19 cellular contexts compared by ENCODE assay signal in the genomic region with DNA sequence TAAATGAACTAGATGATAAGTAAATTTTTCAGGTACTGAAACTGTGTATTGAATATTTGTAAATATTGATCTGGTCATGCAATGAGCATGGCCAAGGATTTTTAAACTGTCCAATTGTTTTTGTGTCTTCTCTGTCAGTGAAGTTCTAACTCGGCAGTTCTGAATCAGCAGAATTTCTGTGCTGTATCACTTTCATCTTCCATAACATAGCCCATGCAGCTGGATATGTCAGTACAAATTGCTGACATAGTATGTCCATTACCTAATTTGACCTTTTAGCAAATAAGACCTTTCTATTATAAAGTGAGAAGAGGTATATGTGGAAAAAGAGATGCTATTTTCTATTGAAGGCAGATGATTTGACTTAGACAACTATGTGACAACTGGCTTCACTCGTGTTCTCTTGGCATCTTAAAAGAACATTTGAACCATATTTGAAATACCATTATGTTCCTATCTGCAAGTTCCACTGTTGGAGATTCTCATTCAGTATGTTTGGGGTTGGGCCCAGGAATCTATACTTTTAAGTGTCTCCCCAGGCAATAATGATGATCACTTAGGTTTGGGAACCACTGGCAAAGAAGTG.
"Had no signal": no experiment of that assay in that cellular context is flagged by ENCODE, and none has a peak within 500 bp of the region (broad histone marks: within the 10 kb centered on the region; RNA-seq: fewer than 3 reads in every experiment).

No MANE protein-coding gene starts in this region.

- H3K27me3 ChIP-seq: colonic mucosa, ovary, right lobe of liver, stomach had no signal

- H3K9me3 ChIP-seq: colonic mucosa, ovary, right lobe of liver, stomach had no signal

- H3K36me3 ChIP-seq: colonic mucosa, ovary, right lobe of liver, stomach had no signal

- DNase-seq: activated CD4-positive, alpha-beta T cell treated with anti-CD3 and anti-CD28 coated beads, Interleukin-2, amount 10 ng/mL, durations not matched to agents 24 days and 14 days; activated CD8-positive, alpha-beta memory T cell treated with anti-CD3 and anti-CD28 coated beads, Interleukin-2, amount 50 U/mL, for 4 hours; activated CD8-positive, alpha-beta T cell treated with anti-CD3 and anti-CD28 coated beads, Interleukin-2, amount 10 ng/mL, durations not matched to agents 7 days and 5 days; activated naive CD4-positive, alpha-beta T cell treated with anti-CD3 and anti-CD28 coated beads for 36 hours; activated T-cell treated with anti-CD3 and anti-CD28 coated beads, Interleukin-2, amount 50 U/mL, for 4 hours; caudate nucleus; colonic mucosa; foreskin melanocyte; left cardiac atrium; mesendoderm; naive thymus-derived CD8-positive, alpha-beta T cell; ovary; right lobe of liver; stimulated activated CD4-positive, alpha-beta T cell treated with anti-CD3 and anti-CD28 coated beads, Interleukin-4, amount 100 ng/mL, for 24 hours; stomach had no signal

- H3K4me1 ChIP-seq: colonic mucosa, right lobe of liver had no signal

- H3K4me3 ChIP-seq: colonic mucosa, ovary, right lobe of liver, stomach had no signal

- H3K9me3 Mint-ChIP-seq: activated CD4-positive, alpha-beta T cell treated with anti-CD3 and anti-CD28 coated beads, Interleukin-2, amount 10 ng/mL, durations not matched to agents 24 days and 14 days; activated naive CD4-positive, alpha-beta T cell treated with anti-CD3 and anti-CD28 coated beads for 36 hours; activated T-cell treated with anti-CD3 and anti-CD28 coated beads, Interleukin-2, amount 50 U/mL, for 4 hours; brain; stimulated activated effector memory CD8-positive, alpha-beta T cell treated with anti-CD3 and anti-CD28 coated beads, Interleukin-12 subunit alpha, Interleukin-12 subunit beta, amount 100 ng/mL, for 72 hours; T-helper 1 cell treated with Interleukin-12 subunit alpha and Interleukin-12 subunit beta and Interleukin-4 antibody, amounts not matched to agents 30 μg/mL and 1 μg/mL, for 36 hours had no signal

- H3K4me1 Mint-ChIP-seq: activated CD4-positive, alpha-beta T cell treated with anti-CD3 and anti-CD28 coated beads, Interleukin-2, amount 10 ng/mL, durations not matched to agents 24 days and 14 days; stimulated activated effector memory CD8-positive, alpha-beta T cell treated with anti-CD3 and anti-CD28 coated beads, Interleukin-12 subunit alpha, Interleukin-12 subunit beta, amount 100 ng/mL, for 72 hours had no signal

- H3K27ac ChIP-seq: colonic mucosa, ovary, right lobe of liver, stomach had no signal

- H3K4me3 Mint-ChIP-seq: activated CD4-positive, alpha-beta T cell treated with anti-CD3 and anti-CD28 coated beads, Interleukin-2, amount 10 ng/mL, durations not matched to agents 24 days and 14 days; activated CD8-positive, alpha-beta T cell treated with anti-CD3 and anti-CD28 coated beads, Interleukin-2, amount 10 ng/mL, durations not matched to agents 7 days and 5 days; activated naive CD4-positive, alpha-beta T cell treated with anti-CD3 and anti-CD28 coated beads for 36 hours; activated T-cell treated with anti-CD3 and anti-CD28 coated beads, Interleukin-2, amount 50 U/mL, for 4 hours; brain; naive thymus-derived CD8-positive, alpha-beta T cell; stimulated activated effector memory CD8-positive, alpha-beta T cell treated with anti-CD3 and anti-CD28 coated beads, Interleukin-12 subunit alpha, Interleukin-12 subunit beta, amount 100 ng/mL, for 72 hours; T-helper 1 cell treated with Interleukin-12 subunit alpha and Interleukin-12 subunit beta and Interleukin-4 antibody, amounts not matched to agents 30 μg/mL and 1 μg/mL, for 36 hours; type B pancreatic cell had no signal

- H3K27me3 Mint-ChIP-seq: activated CD4-positive, alpha-beta T cell treated with anti-CD3 and anti-CD28 coated beads, Interleukin-2, amount 10 ng/mL, durations not matched to agents 24 days and 14 days; brain; naive thymus-derived CD8-positive, alpha-beta T cell; type B pancreatic cell had no signal

- H3K27ac Mint-ChIP-seq: activated CD4-positive, alpha-beta T cell treated with anti-CD3 and anti-CD28 coated beads, Interleukin-2, amount 10 ng/mL, durations not matched to agents 24 days and 14 days; activated CD8-positive, alpha-beta T cell treated with anti-CD3 and anti-CD28 coated beads, Interleukin-2, amount 10 ng/mL, durations not matched to agents 7 days and 5 days; activated naive CD4-positive, alpha-beta T cell treated with anti-CD3 and anti-CD28 coated beads for 36 hours; brain; naive thymus-derived CD8-positive, alpha-beta T cell; stimulated activated effector memory CD8-positive, alpha-beta T cell treated with anti-CD3 and anti-CD28 coated beads, Interleukin-12 subunit alpha, Interleukin-12 subunit beta, amount 100 ng/mL, for 72 hours; T-helper 1 cell treated with Interleukin-12 subunit alpha and Interleukin-12 subunit beta and Interleukin-4 antibody, amounts not matched to agents 30 μg/mL and 1 μg/mL, for 36 hours; type B pancreatic cell had no signal

- ATAC-seq: activated CD8-positive, alpha-beta T cell treated with anti-CD3 and anti-CD28 coated beads, Interleukin-2, amount 10 ng/mL, durations not matched to agents 7 days and 5 days; activated T-cell treated with anti-CD3 and anti-CD28 coated beads, Interleukin-2, amount 50 U/mL, for 4 hours; left cardiac atrium; naive thymus-derived CD8-positive, alpha-beta T cell; stimulated activated effector memory CD8-positive, alpha-beta T cell treated with anti-CD3 and anti-CD28 coated beads, Interleukin-12 subunit alpha, Interleukin-12 subunit beta, amount 100 ng/mL, for 72 hours had no signal

- H3K36me3 Mint-ChIP-seq: brain; stimulated activated effector memory CD8-positive, alpha-beta T cell treated with anti-CD3 and anti-CD28 coated beads, Interleukin-12 subunit alpha, Interleukin-12 subunit beta, amount 100 ng/mL, for 72 hours had no signal
